ENCODE assay signal across 8 cellular contexts in genomic region chr1:36703526-36704208, GRCh38.
DNase-seq lines count a peak whose midpoint lies in the region; ATAC-seq and TF ChIP-seq lines count a peak whose summit lies in the region.

No MANE protein-coding gene starts in this region.

- intact Hi-C loops in CD4-positive, alpha-beta T cell (cut with DNase I, micrococcal nuclease) = no loop called here

- no peaks in the 10 kb centered on the region for H3K9me3 Mint-ChIP-seq in CD4-positive, alpha-beta T cell
- no peaks in the 10 kb centered on the region for H3K9me3 Mint-ChIP-seq in chondrocyte (ENCODE audit: low read depth)

- POLR2A ChIA-PET in CD4-positive, alpha-beta T cell (lab: Charles Lee) = no interaction called here
- POLR2A ChIA-PET in HEK293 (lab: Yijun Ruan, JAX) = no interaction called here

- no peaks in the 10 kb centered on the region for H3K4me1 ChIP-seq in HEK293 (ENCODE audit: control insufficient read depth, insufficient read depth, low read length)

- H3K27me3 Mint-ChIP-seq in CD4-positive, alpha-beta T cell = peaks cover 59% of the 10 kb centered on the region
- peaks cover 35% of the 10 kb centered on the region for H3K27me3 Mint-ChIP-seq in chondrocyte (ENCODE audit: low read depth)

- H3K27ac ChIP-seq in CD4-positive, alpha-beta T cell (ENCODE audit: low read depth, low read length) = no peak overlapping the region
- H3K27ac ChIP-seq in HEK293 (ENCODE audit: extremely low read depth, low read depth, low read length) = no peak overlapping the region

- no peak overlapping the region for H3K4me3 ChIP-seq in HEK293 (ENCODE audit: low read depth, low read length)

- no peak overlapping the region for H3K4me3 Mint-ChIP-seq in CD4-positive, alpha-beta T cell
- H3K4me3 Mint-ChIP-seq in chondrocyte (ENCODE audit: unreplicated experiment) = no peak overlapping the region

- CTCF ChIA-PET in CD4-positive, alpha-beta T cell (lab: Charles Lee) = no interaction called here
- CTCF ChIA-PET in HEK293 (lab: Yijun Ruan, JAX) = interaction anchor here (0.6 to 0.7 kb wide), 3 partner anchors 31 to 810 kb away, joined by 3 read pairs; no protein-coding TSS in a partner anchor

- peak; percentile 46 for ATAC-seq in CD4-positive, alpha-beta T cell (ENCODE audit: poor library complexity)
- ATAC-seq in left lobe of liver (peak; percentile 99), HG02840 (IDR thresholded peaks at IDR 0.05; ENCODE audit: low FRiP score, unreplicated experiment) (no peak)

- DNase-seq in CD4-positive, alpha-beta T cell = peak in 9 of 10 experiments; percentile 17 to 50 (median 28)
- peak; percentile 83 for DNase-seq in NCI-H345 (lab: John Stamatoyannopoulos, UW)
- DNase-seq in activated CD4-positive, alpha-beta T cell treated with anti-CD3 and anti-CD28 coated beads for 1 hour = peak; percentile 10
- DNase-seq in chondrocyte (ENCODE audit: low spot score) = no peak
- peak; percentile 71 for DNase-seq in left lobe of liver (ENCODE audit: low spot score)
- DNase-seq in stimulated activated CD4-positive, alpha-beta T cell treated with anti-CD3 and anti-CD28 coated beads, Interleukin-4, amount 100 ng/mL, for 24 hours = peak; percentile 54

- no peaks in the 10 kb centered on the region for H3K9me3 ChIP-seq in CD4-positive, alpha-beta T cell (ENCODE audit: control insufficient read depth, low read length)
- no peaks in the 10 kb centered on the region for H3K9me3 ChIP-seq in HEK293 (ENCODE audit: control insufficient read depth, insufficient read depth, low read depth, low read length)

- no peak overlapping the region for H3K27ac Mint-ChIP-seq in CD4-positive, alpha-beta T cell
- no peak overlapping the region for H3K27ac Mint-ChIP-seq in chondrocyte (ENCODE audit: unreplicated experiment)

- peaks cover 6% of the 10 kb centered on the region for H3K4me1 Mint-ChIP-seq in CD4-positive, alpha-beta T cell (ENCODE audit: low read depth)
- peaks cover 6% of the 10 kb centered on the region for H3K4me1 Mint-ChIP-seq in chondrocyte (ENCODE audit: low read depth)

- TF ChIP-seq CTCF in CD4-positive, alpha-beta T cell (IDR thresholded peaks at IDR 0.05) = peak; percentile 57
- TF ChIP-seq CTCF in HEK293 (tag by site-specific recombination; IDR thresholded peaks at IDR 0.05) (peak; percentile 92), chondrocyte (IDR thresholded peaks at IDR 0.05) (peak; percentile 84)

- peaks cover 20% of the 10 kb centered on the region for H3K27me3 ChIP-seq in CD4-positive, alpha-beta T cell (ENCODE audit: control insufficient read depth, insufficient read depth, low read length)

- H3K36me3 Mint-ChIP-seq in CD4-positive, alpha-beta T cell (ENCODE audit: low read depth) = no peaks in the 10 kb centered on the region
- H3K36me3 Mint-ChIP-seq in chondrocyte (ENCODE audit: low read depth) = no peaks in the 10 kb centered on the region

- no peaks in the 10 kb centered on the region for H3K36me3 ChIP-seq in HEK293 (ENCODE audit: control insufficient read depth in 2 of 2, insufficient read depth in 1 of 2, low read length in 2 of 2)

TF ChIP-seq in HEK293, 187 proteins besides CTCF, POLR2A, EP300 and RAD21 (continues in another document):
- 0 out of 2 replicates have a peak, but pooled peaks have one; percentile 6 for TF ChIP-seq ZBTB44 (tag by site-specific recombination; IDR thresholded peaks at IDR 0.05)
- peak; percentile 62 for TF ChIP-seq ZNF335 (tag by site-specific recombination; conservative IDR thresholded peaks at IDR 0.05)
- TF ChIP-seq ZNF394 (tag by site-specific recombination; IDR thresholded peaks at IDR 0.05; ENCODE audit: borderline replicate concordance) = peak; percentile 42; the same call in 1 of the 2 replicates
- TF ChIP-seq ZNF558 (tag by site-specific recombination; IDR thresholded peaks at IDR 0.05) = no peak
- peak; percentile 89 for TF ChIP-seq ZNF654 (tag by site-specific recombination; IDR thresholded peaks at IDR 0.05; ENCODE audit: low read depth)
- 0 out of 2 replicates have a peak, but pooled peaks have one; percentile 37 for TF ChIP-seq KLF16 (tag by site-specific recombination; IDR thresholded peaks at IDR 0.05)
- no peak for TF ChIP-seq ZNF510 (tag by site-specific recombination; IDR thresholded peaks at IDR 0.05; ENCODE audit: insufficient replicate concordance)
- TF ChIP-seq ZNF600 (tag by site-specific recombination; IDR thresholded peaks at IDR 0.05) = 0 out of 2 replicates have a peak, but pooled peaks have one; percentile 32
- TF ChIP-seq ZBTB17 (tag by site-specific recombination; IDR thresholded peaks at IDR 0.05) = peak; percentile 47
- TF ChIP-seq KLF1 (tag by site-specific recombination; IDR thresholded peaks at IDR 0.05) = peak; percentile 37; the same call in 1 of the 2 replicates
- peak; percentile 70 for TF ChIP-seq ZNF660 (tag by site-specific recombination; IDR thresholded peaks at IDR 0.05)
- TF ChIP-seq WT1 (tag by site-specific recombination; IDR thresholded peaks at IDR 0.05) = no peak
- TF ChIP-seq ZNF2 (tag by site-specific recombination; IDR thresholded peaks at IDR 0.05) = peak; percentile 40; the same call in 1 of the 2 replicates
- no peak for TF ChIP-seq ZNF175 (tag by site-specific recombination; IDR thresholded peaks at IDR 0.05)
- TF ChIP-seq KLF7 (tag by site-specific recombination; IDR thresholded peaks at IDR 0.05; ENCODE audit: borderline replicate concordance) = no peak
- TF ChIP-seq KLF9 (tag by site-specific recombination; IDR thresholded peaks at IDR 0.05; ENCODE audit: low read depth) = peak; percentile 22; the same call in 1 of the 2 replicates
- TF ChIP-seq ZNF544 (tag by site-specific recombination; IDR thresholded peaks at IDR 0.05) = no peak
- no peak for TF ChIP-seq ZNF366 (tag by site-specific recombination; conservative IDR thresholded peaks at IDR 0.05)
- TF ChIP-seq SP2 (tag by site-specific recombination; IDR thresholded peaks at IDR 0.05) = 0 out of 2 replicates have a peak, but pooled peaks have one; percentile 10
- no peak for TF ChIP-seq ZNF621 (tag by site-specific recombination; IDR thresholded peaks at IDR 0.05)
- TF ChIP-seq ZNF398 (tag by site-specific recombination; IDR thresholded peaks at IDR 0.05) = no peak
- TF ChIP-seq ZNF391 (tag by site-specific recombination; IDR thresholded peaks at IDR 0.05; ENCODE audit: borderline replicate concordance, low read depth) = 0 out of 2 replicates have a peak, but pooled peaks have one; percentile 42
- no peak for TF ChIP-seq ZNF76 (tag by site-specific recombination; IDR thresholded peaks at IDR 0.05; ENCODE audit: borderline replicate concordance, low read depth)
- no peak for TF ChIP-seq ZNF266 (tag by site-specific recombination; IDR thresholded peaks at IDR 0.05; ENCODE audit: low read depth)
- no peak for TF ChIP-seq ZNF623 (tag by site-specific recombination; IDR thresholded peaks at IDR 0.05)
- TF ChIP-seq ZSCAN30 (tag by site-specific recombination; IDR thresholded peaks at IDR 0.05) = 0 out of 2 replicates have a peak, but pooled peaks have one; percentile 26
- TF ChIP-seq, protein P1, sequence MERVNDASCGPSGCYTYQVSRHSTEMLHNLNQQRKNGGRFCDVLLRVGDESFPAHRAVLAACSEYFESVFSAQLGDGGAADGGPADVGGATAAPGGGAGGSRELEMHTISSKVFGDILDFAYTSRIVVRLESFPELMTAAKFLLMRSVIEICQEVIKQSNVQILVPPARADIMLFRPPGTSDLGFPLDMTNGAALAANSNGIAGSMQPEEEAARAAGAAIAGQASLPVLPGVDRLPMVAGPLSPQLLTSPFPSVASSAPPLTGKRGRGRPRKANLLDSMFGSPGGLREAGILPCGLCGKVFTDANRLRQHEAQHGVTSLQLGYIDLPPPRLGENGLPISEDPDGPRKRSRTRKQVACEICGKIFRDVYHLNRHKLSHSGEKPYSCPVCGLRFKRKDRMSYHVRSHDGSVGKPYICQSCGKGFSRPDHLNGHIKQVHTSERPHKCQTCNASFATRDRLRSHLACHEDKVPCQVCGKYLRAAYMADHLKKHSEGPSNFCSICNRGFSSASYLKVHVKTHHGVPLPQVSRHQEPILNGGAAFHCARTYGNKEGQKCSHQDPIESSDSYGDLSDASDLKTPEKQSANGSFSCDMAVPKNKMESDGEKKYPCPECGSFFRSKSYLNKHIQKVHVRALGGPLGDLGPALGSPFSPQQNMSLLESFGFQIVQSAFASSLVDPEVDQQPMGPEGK (tag by site-specific recombination; IDR thresholded peaks at IDR 0.05) = peak; percentile 40; the same call in 1 of the 2 replicates
